Comparison of ENCODE assay signal across 10 cellular contexts in the genomic region with DNA sequence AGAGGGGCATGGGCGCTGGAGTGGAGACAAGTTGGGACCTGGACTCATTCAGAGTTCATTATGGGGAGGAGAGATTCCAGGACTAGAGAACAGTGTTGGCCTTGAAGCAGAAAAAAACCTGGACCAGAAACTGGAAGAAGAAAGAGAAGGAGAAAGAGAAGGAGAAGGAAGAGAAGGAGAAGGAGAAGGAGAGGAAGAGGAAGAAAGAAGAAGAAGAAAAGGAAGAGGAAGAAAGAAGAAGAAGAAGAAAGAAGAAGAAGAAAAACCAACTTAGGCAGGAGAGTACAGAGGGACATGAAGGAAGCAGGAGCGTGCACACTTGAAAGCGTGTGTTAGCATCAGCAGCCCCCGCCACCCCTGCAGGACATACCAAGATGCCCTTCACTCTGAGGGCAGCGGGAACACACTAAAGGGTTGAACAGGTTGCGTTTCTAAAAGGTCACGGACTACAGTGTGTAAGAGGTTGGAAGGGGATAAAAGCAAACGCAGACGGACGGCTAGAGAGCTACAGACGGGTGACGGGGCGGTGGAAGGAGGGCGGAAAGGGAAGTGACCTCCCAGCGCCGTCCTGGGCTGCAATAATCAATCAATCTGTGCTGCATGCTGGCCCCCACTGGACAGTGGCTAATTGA.
DNase-seq lines count a peak whose midpoint lies in the region; ATAC-seq, FAIRE-seq and TF ChIP-seq lines count a peak whose summit lies in the region.
"Had no signal": no experiment of that assay in that cellular context is flagged by ENCODE, and none has a peak within 500 bp of the region (broad histone marks: within the 10 kb centered on the region; RNA-seq: fewer than 3 reads in every experiment).

No MANE protein-coding gene starts in this region.

- no peak for TF ChIP-seq CTCF in osteoblast (IDR thresholded peaks at IDR 0.05; ENCODE audit: extremely low read depth, low read depth, low read length)

- H2AFZ ChIP-seq in osteoblast (ENCODE audit: low read length), result peak overlapping the region; percentile 29

- no peaks in the 10 kb centered on the region for H3K36me3 Mint-ChIP-seq in effector memory CD8-positive, alpha-beta T cell (ENCODE audit: insufficient read depth)

- H3K4me3 ChIP-seq in osteoblast (ENCODE audit: insufficient read depth, low read length), result peak overlapping the region; percentile 16
- H3K4me3 ChIP-seq in small intestine (ENCODE audit: low read depth in 1 of 2, low read length in 2 of 2), result no peak overlapping the region
- H3K4me3 ChIP-seq: GM12878 had no signal

- H3K27me3 ChIP-seq in osteoblast (ENCODE audit: insufficient read depth, low read length) (peaks cover 2% of the 10 kb centered on the region), small intestine (ENCODE audit: control insufficient read depth in 2 of 2, insufficient read depth in 2 of 2, low read length in 2 of 2) (peaks cover 0 to 13% of the 10 kb centered on the region in 2 donors)

- no peaks in the 10 kb centered on the region for H3K79me2 ChIP-seq in osteoblast (ENCODE audit: insufficient read depth, low read length)

- H3K36me3 ChIP-seq in osteoblast (ENCODE audit: insufficient read depth, low read length) (no peaks in the 10 kb centered on the region), small intestine (ENCODE audit: control insufficient read depth in 2 of 2, insufficient read depth in 2 of 2, low read length in 2 of 2) (no peaks in the 10 kb centered on the region)

- peaks cover 25 to 55% of the 10 kb centered on the region in 2 donors for H3K27me3 Mint-ChIP-seq in effector memory CD8-positive, alpha-beta T cell

- H3K27ac ChIP-seq in osteoblast (ENCODE audit: low read depth, low read length) (no peak overlapping the region), small intestine (ENCODE audit: low read depth in 1 of 2, low read length in 1 of 2) (no peak overlapping the region)

- in situ Hi-C loops in ACHN (cut with HindIII; ENCODE audit: low pct_ligation_motif_present, low pct_unique_long_range_greater_than_20kb, low sequenced_read_pairs), result no loop called here

- H3K4me3 Mint-ChIP-seq in effector memory CD8-positive, alpha-beta T cell, result peak overlapping the region; percentile 12 to 13

- peaks cover 0 to 2% of the 10 kb centered on the region in 2 donors for H3K9me3 Mint-ChIP-seq in effector memory CD8-positive, alpha-beta T cell

- no peaks in the 10 kb centered on the region for H3K9me3 ChIP-seq in osteoblast (ENCODE audit: low read depth, low read length)
- H3K9me3 ChIP-seq in small intestine (ENCODE audit: control insufficient read depth, low read depth), result no peaks in the 10 kb centered on the region

- H3K4me2 ChIP-seq in osteoblast (ENCODE audit: insufficient read depth, low read length), result peak overlapping the region; percentile 32

- peaks cover 9 to 10% of the 10 kb centered on the region in 2 donors for H3K4me1 Mint-ChIP-seq in effector memory CD8-positive, alpha-beta T cell (ENCODE audit: low read depth in 2 of 2)

- DNase-seq in effector memory CD8-positive, alpha-beta T cell, result no peak
- DNase-seq in osteoblast (ENCODE audit: insufficient read length, low spot score, missing footprints), result no peak
- no peak for DNase-seq in small intestine
- no peak for DNase-seq in mesenteric fat pad (ENCODE audit: low spot score)
- DNase-seq in ACHN, result no peak
- no peak for DNase-seq in NCI-H2171 treated with DMSO at 0.1 percent for 48 hours (lab: John Stamatoyannopoulos, UW)
- DNase-seq: activated effector memory CD4-positive, alpha-beta T cell treated with Interleukin-2 at 50 U/mL for 16 hours had no signal

- FAIRE-seq in small intestine (lab: Jason Lieb, UNC), result no peak
- FAIRE-seq: GM12878 had no signal

- H3K27ac Mint-ChIP-seq in effector memory CD8-positive, alpha-beta T cell, result no peak overlapping the region

- WGBS in small intestine, 3 donors, result 11 to 20% (median 16%) methylated on average over 16 of the region's 16 CpGs

- peak; percentile 20 for ATAC-seq in GM18868 (IDR thresholded peaks at IDR 0.05; ENCODE audit: unreplicated experiment)
- ATAC-seq in HG03135 (IDR thresholded peaks at IDR 0.05; ENCODE audit: unreplicated experiment), result peak; percentile 32
- no peak for ATAC-seq in effector memory CD8-positive, alpha-beta T cell (replicated peaks)

- no peaks in the 10 kb centered on the region for H4K20me1 ChIP-seq in osteoblast (ENCODE audit: insufficient read depth, low read length)

- no peaks in the 10 kb centered on the region for H3K4me1 ChIP-seq in osteoblast (ENCODE audit: insufficient read depth, low read length)
- no peaks in the 10 kb centered on the region for H3K4me1 ChIP-seq in small intestine (ENCODE audit: control insufficient read depth in 2 of 2, insufficient read depth in 1 of 2, low read depth in 1 of 2, low read length in 1 of 2)
